In the genomic region with DNA sequence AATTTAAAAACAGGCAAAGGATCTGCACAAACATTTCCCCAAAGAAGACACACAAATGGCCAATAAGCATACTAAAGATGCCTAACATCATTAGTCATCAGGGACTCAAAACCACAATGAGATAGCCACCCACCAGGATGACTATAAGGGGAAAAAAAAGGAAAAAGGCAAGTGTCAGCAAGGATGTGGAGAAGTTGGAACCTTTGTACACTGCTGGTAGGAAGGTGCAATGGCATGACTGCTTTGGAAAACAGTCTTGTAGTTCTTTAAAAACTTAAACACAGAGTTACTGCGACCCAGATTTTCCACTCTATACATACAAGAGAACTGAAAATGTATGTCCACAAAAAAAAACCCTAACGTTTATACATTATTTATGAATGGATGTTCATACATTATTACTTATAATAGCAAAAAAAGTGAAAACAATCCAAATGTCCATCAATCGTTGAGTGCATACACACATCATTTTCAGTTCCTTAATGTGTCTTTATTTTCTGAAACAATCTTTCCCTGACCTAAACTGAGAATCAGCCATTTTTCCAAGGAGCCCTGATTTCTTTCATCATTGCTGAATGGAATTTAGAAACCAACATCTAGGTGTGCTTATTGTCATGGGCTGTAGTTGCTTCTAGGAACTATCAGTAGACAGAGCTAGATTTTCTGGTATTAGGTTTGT, we compare ENCODE assay signal across 12 cellular contexts.
DNase-seq lines count a peak whose midpoint lies in the region; ATAC-seq, FAIRE-seq and TF ChIP-seq lines count a peak whose summit lies in the region.
"Had no signal": no experiment of that assay in that cellular context is flagged by ENCODE, and none has a peak within 500 bp of the region (broad histone marks: within the 10 kb centered on the region; RNA-seq: fewer than 3 reads in every experiment).

No MANE protein-coding gene starts in this region.

- no peaks in the 10 kb centered on the region for H3K79me2 ChIP-seq in mesendoderm (ENCODE audit: control insufficient read depth, insufficient read depth, low read length)
- H3K79me2 ChIP-seq: parathyroid adenoma had no signal

- CTCF ChIA-PET in Calu3 (lab: Charles Lee): no interaction called here

- no peak overlapping the region for H3K4ac ChIP-seq in mesendoderm (ENCODE audit: low read depth, low read length)

- no peak overlapping the region for H3K56ac ChIP-seq in mesendoderm (ENCODE audit: low read length)

- peak; percentile 86 for FAIRE-seq in HTR-8/SVneo (lab: Jason Lieb, UNC)

- no peak overlapping the region for H3K4me3 Mint-ChIP-seq in Calu3 (ENCODE audit: low read depth, unreplicated experiment)

- peaks cover 5% of the 10 kb centered on the region for H3K9me3 Mint-ChIP-seq in Calu3 (ENCODE audit: low read depth, unreplicated experiment)

- H3K23ac ChIP-seq in mesendoderm (ENCODE audit: low read length): no peak overlapping the region

- H3K9ac ChIP-seq in mesendoderm (ENCODE audit: low read length): no peak overlapping the region
- H3K9ac ChIP-seq: parathyroid adenoma had no signal

- intact Hi-C loops in Calu3 (cut with micrococcal nuclease; ENCODE audit: unreplicated experiment): no loop called here

- no peak overlapping the region for H4K8ac ChIP-seq in mesendoderm (ENCODE audit: low read depth, low read length)

- H3K4me1 Mint-ChIP-seq in Calu3 (ENCODE audit: low read depth, unreplicated experiment): peaks cover 8% of the 10 kb centered on the region

- H2AK5ac ChIP-seq in mesendoderm (ENCODE audit: low read length): no peak overlapping the region

- H3K27ac Mint-ChIP-seq in Calu3 (ENCODE audit: unreplicated experiment): no peak overlapping the region

- no peaks in the 10 kb centered on the region for H3K27me3 Mint-ChIP-seq in Calu3 (ENCODE audit: unreplicated experiment)

- no peaks in the 10 kb centered on the region for H3K27me3 ChIP-seq in mesendoderm (ENCODE audit: insufficient read depth, low read length, poor library complexity)
- H3K27me3 ChIP-seq: heart right ventricle had no signal

- no peak overlapping the region for H3K18ac ChIP-seq in mesendoderm (ENCODE audit: low read length)

- no peaks in the 10 kb centered on the region for H3K79me1 ChIP-seq in mesendoderm (ENCODE audit: low read length)

- H3K4me1 ChIP-seq in mesendoderm (ENCODE audit: control insufficient read depth, low read depth, low read length): no peaks in the 10 kb centered on the region
- H3K4me1 ChIP-seq: heart right ventricle, parathyroid adenoma had no signal

- peak; percentile 34 for TF ChIP-seq CTCF in Calu3 (IDR thresholded peaks at IDR 0.05; ENCODE audit: unreplicated experiment)

- no peak overlapping the region for H2BK120ac ChIP-seq in mesendoderm (ENCODE audit: low read depth, low read length)

- no peak for ATAC-seq in HG03521 (IDR thresholded peaks at IDR 0.05; ENCODE audit: unreplicated experiment)
- ATAC-seq in HG03025 (IDR thresholded peaks at IDR 0.05; ENCODE audit: low FRiP score, unreplicated experiment): no peak
- ATAC-seq: heart right ventricle had no signal

- WGBS in mesendoderm (ENCODE audit: extremely low coverage, insufficient coverage, low lambda C conversion rate): no CpG with 5 or more reads among the region's 3 CpGs

- BruUV-seq in Calu3 (replicated peaks; lab: Mats Ljungman, UMichigan): no TSS peak

- DNase-seq in Calu3 (peak; percentile 8), HTR-8/SVneo (ENCODE audit: insufficient read length, low spot score) (peak; percentile 27), amniotic stem cell (lab: John Stamatoyannopoulos, UW) (peak; percentile 70), mesendoderm (peak; percentile 93)
- DNase-seq in activated CD8-positive, alpha-beta memory T cell treated with anti-CD3 and anti-CD28 coated beads, Interleukin-2, amount 50 U/mL, for 48 hours: no peak
- DNase-seq in stimulated activated naive CD4-positive, alpha-beta T cell treated with Interleukin-2 at 50 U/mL for 16 hours (lab: John Stamatoyannopoulos, UW): no peak
- DNase-seq: activated naive CD4-positive, alpha-beta T cell; heart right ventricle had no signal

- no peak overlapping the region for H2BK15ac ChIP-seq in mesendoderm (replicated peaks; ENCODE audit: low read depth)

- H2BK5ac ChIP-seq in mesendoderm (ENCODE audit: low read length): no peak overlapping the region

- H3K36me3 Mint-ChIP-seq in Calu3 (ENCODE audit: insufficient read depth, unreplicated experiment): no peaks in the 10 kb centered on the region

- no peak overlapping the region for H4K5ac ChIP-seq in mesendoderm (ENCODE audit: low read length)

- H3K36me3 ChIP-seq in mesendoderm (ENCODE audit: control insufficient read depth, insufficient read depth, low read length): no peaks in the 10 kb centered on the region
- H3K36me3 ChIP-seq: heart right ventricle had no signal

- H3K27ac ChIP-seq in mesendoderm (ENCODE audit: low read depth, low read length): no peak overlapping the region
- H3K27ac ChIP-seq: heart right ventricle, parathyroid adenoma, SK-N-MC had no signal

- H3K4me2 ChIP-seq in mesendoderm (ENCODE audit: low read length): no peak overlapping the region

- H3K4me3 ChIP-seq in mesendoderm (ENCODE audit: low read length): no peak overlapping the region
- H3K4me3 ChIP-seq: heart right ventricle, SK-N-MC had no signal

Comparison
In these comparisons a context has a peak if more than half of its experiments do, and no peak if none do; other contexts are left out.
1. DNase-seq: peak in Calu3 (single experiment), HTR-8/SVneo (single experiment), amniotic stem cell (single experiment) and mesendoderm (single experiment); none in activated CD8-positive, alpha-beta memory T cell treated with anti-CD3 and anti-CD28 coated beads, Interleukin-2, amount 50 U/mL, for 48 hours (single experiment) and stimulated activated naive CD4-positive, alpha-beta T cell treated with Interleukin-2 at 50 U/mL for 16 hours (single experiment).